ENCODE assay signal across 8 cellular contexts in the genomic region with DNA sequence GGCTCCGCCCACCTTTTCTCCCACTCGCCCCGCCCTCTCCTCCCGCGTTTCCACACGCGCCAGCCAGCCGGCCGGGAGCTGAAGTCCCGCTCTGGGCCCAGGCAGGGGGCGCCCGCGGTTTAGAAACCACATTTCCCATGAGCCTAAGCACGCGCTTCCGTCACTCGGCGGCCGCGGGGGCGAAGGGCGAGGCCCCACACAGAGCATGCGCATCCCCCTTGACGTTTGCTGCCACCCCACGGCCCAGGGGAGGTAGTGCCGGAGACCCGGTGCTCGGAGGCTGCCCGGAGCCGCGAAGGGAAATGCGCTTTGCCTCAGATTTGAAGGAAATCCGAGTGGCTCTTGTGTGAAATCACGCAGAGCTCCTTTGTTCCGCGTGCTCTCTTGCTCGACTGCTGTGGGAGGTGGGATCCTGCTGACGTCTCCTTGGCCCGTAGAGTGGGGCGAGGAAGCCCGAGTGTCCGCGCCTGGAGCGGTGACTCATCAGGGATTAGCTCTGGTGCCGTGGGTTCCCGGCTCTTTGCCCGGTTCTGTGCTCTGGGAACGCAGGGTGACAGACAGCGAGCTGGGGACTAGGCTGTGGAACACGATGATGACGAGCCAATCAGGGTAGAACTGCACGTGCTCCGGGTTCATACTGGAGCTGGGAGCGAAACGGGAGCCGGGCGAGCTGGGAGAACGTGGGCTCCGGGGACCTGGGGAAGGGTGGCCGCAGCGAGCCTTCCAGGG. TPM values are rescaled to one million over a fixed set of nuclear protein-coding genes. Genes with fewer than 3 reads are reported as not detected.
DNase-seq lines count a peak whose midpoint lies in the region; ATAC-seq and TF ChIP-seq lines count a peak whose summit lies in the region.

No MANE protein-coding gene starts in this region.

- H3K4me1 Mint-ChIP-seq in activated T-cell treated with anti-CD3 and anti-CD28 coated beads, Interleukin-2, amount 50 U/mL, for 4 hours (ENCODE audit: low read depth) = peaks cover 20% of the 10 kb centered on the region

- H3K4me1 ChIP-seq in PC-3 (ENCODE audit: insufficient read depth, low read length) (peaks cover 20% of the 10 kb centered on the region), muscle layer of duodenum (ENCODE audit: control insufficient read depth in 1 of 2, insufficient read depth in 2 of 2, low read length in 2 of 2) (peaks cover 0 to 10% of the 10 kb centered on the region in 2 donors)

- H3K4me2 ChIP-seq in PC-3 (ENCODE audit: low read length) = peak overlapping the region; percentile 93

- peak overlapping the region; percentile 98 for H3K27ac ChIP-seq in PC-3 (ENCODE audit: low read length)
- peak overlapping the region; percentile 97 for H3K27ac ChIP-seq in muscle layer of duodenum (ENCODE audit: low read length)

- H3K9me2 ChIP-seq in PC-3 (replicated peaks; ENCODE audit: low read length) = no peaks in the 10 kb centered on the region

- H3K79me2 ChIP-seq in PC-3 (ENCODE audit: low read length) = peaks cover 42% of the 10 kb centered on the region

- intact Hi-C loops in PC-3 (cut with micrococcal nuclease) = loop anchor here (2.0 to 5.0 kb wide), 2 partner anchors 37 to 466 kb away; no protein-coding TSS in a partner anchor

- no peaks in the 10 kb centered on the region for H3K27me3 Mint-ChIP-seq in activated T-cell treated with anti-CD3 and anti-CD28 coated beads, Interleukin-2, amount 50 U/mL, for 4 hours (ENCODE audit: low read depth)

- no peaks in the 10 kb centered on the region for H3K36me3 ChIP-seq in PC-3 (ENCODE audit: low read depth, low read length)
- H3K36me3 ChIP-seq in muscle layer of duodenum (ENCODE audit: control insufficient read depth in 1 of 2, insufficient read depth in 2 of 2, low read length in 2 of 2) = peaks cover 0 to 8% of the 10 kb centered on the region in 2 donors

- ATAC-seq in GM21619 (IDR thresholded peaks at IDR 0.05; ENCODE audit: unreplicated experiment) (peak; percentile 84), PC-3 (peak; percentile 75), esophagus mucosa (peak; percentile 96)
- peak; percentile 84 to 86 for ATAC-seq in activated T-cell treated with anti-CD3 and anti-CD28 coated beads, Interleukin-2, amount 50 U/mL, for 4 hours

- H3K9me3 ChIP-seq in PC-3 (ENCODE audit: low read length) (no peaks in the 10 kb centered on the region), muscle layer of duodenum (ENCODE audit: control insufficient read depth in 1 of 2, low read length in 2 of 2) (no peaks in the 10 kb centered on the region)

- H3K27me3 ChIP-seq in PC-3 (ENCODE audit: low read length) (no peaks in the 10 kb centered on the region), muscle layer of duodenum (ENCODE audit: low read depth, low read length) (no peaks in the 10 kb centered on the region)

- H3K36me3 Mint-ChIP-seq in activated T-cell treated with anti-CD3 and anti-CD28 coated beads, Interleukin-2, amount 50 U/mL, for 4 hours (ENCODE audit: insufficient read depth) = no peaks in the 10 kb centered on the region

- H3K4me3 ChIP-seq in Jurkat, Clone E6-1 (ENCODE audit: low read length) = peak overlapping the region; percentile 95
- peak overlapping the region; percentile 98 for H3K4me3 ChIP-seq in PC-3 (ENCODE audit: low read length)
- peak overlapping the region; percentile 70 to 76 for H3K4me3 ChIP-seq in muscle layer of duodenum (ENCODE audit: low read depth in 1 of 2, low read length in 2 of 2)

- BruUV-seq in PC-3 (replicated peaks; lab: Mats Ljungman, UMichigan) = TSS peak; percentile 96

- POLR2A ChIA-PET in PC-3 (lab: Charles Lee; ENCODE audit: unreplicated experiment) = interaction anchor here (0.5 to 0.7 kb wide), 2 partner anchors 42 to 71 kb away, joined by 3 read pairs; no protein-coding TSS in a partner anchor

- peak; percentile 97 for DNase-seq in DMS53 treated with DMSO at 0.1 percent for 48 hours (lab: John Stamatoyannopoulos, UW; ENCODE audit: unreplicated experiment)
- peak; percentile 98 for DNase-seq in Jurkat, Clone E6-1 (ENCODE audit: low read depth, low spot score)
- peak; percentile 95 for DNase-seq in PC-3
- DNase-seq in activated T-cell treated with anti-CD3 and anti-CD28 coated beads, Interleukin-2, amount 50 U/mL, for 4 hours = peak; percentile 98
- peak; percentile 97 to 98 for DNase-seq in stimulated activated CD8-positive, alpha-beta memory T cell treated with anti-CD3 and anti-CD28 coated beads, Interleukin-7, amount 100 ng/mL, for 4 hours (ENCODE audit: low read depth in 2 of 2)

- peak overlapping the region; percentile 90 for H3K4me3 Mint-ChIP-seq in activated T-cell treated with anti-CD3 and anti-CD28 coated beads, Interleukin-2, amount 50 U/mL, for 4 hours

- H3K9ac ChIP-seq in PC-3 (ENCODE audit: low read length) = peak overlapping the region; percentile 99

- H3F3A ChIP-seq in PC-3 (ENCODE audit: low read length, unreplicated experiment) = no peaks in the 10 kb centered on the region

- peak; percentile 64 for TF ChIP-seq CTCF in PC-3 (conservative IDR thresholded peaks at IDR 0.05; ENCODE audit: low read depth, low read length)

- CTCF ChIA-PET in PC-3 (lab: Charles Lee) = interaction anchor here (0.5 to 1.5 kb wide), 4 partner anchors 37 to 339 kb away, joined by 3 to 8 read pairs (median 4); no protein-coding TSS in a partner anchor

- H4K20me1 ChIP-seq in PC-3 (ENCODE audit: low read length) = peaks cover 7% of the 10 kb centered on the region; the same call in 1 of the 2 replicates

- H3K9me3 Mint-ChIP-seq in activated T-cell treated with anti-CD3 and anti-CD28 coated beads, Interleukin-2, amount 50 U/mL, for 4 hours = no peaks in the 10 kb centered on the region

- H2AFZ ChIP-seq in PC-3 (ENCODE audit: low read length) = peak overlapping the region; percentile 93

RNA-seq across cellular contexts. Expression of gene B3GALNT2, which starts 0.4 kb away (rescaled TPM):
- 19.5 TPM for polyA plus RNA-seq in Jurkat, Clone E6-1 (2012; ENCODE audit: insufficient read depth, insufficient read length)
- total RNA-seq in PC-3 (2014; rRNA removed) (26.4 and 27.3 TPM in 2 replicates), esophagus mucosa (25.5 TPM)
- 10 to 100 TPM in 2 of 3 donors, 1 to 10 TPM in 1; 9.3 to 11.9 (median 10.2) TPM for total RNA-seq in activated T-cell treated with anti-CD3 and anti-CD28 coated beads, Interleukin-2, amount 50 U/mL, for 4 hours

Comparison
In these comparisons a context has a peak if more than half of its experiments do, and no peak if none do; other contexts are left out.
1. Peak in every context shown above with its lines: DNase-seq, ATAC-seq, H3K4me3 ChIP-seq and H3K27ac ChIP-seq.